ENCODE assay signal across 24 cellular contexts in genomic region chr16:2996298-2996697, GRCh38. TPM values are rescaled to one million over a fixed set of nuclear protein-coding genes. Genes with fewer than 3 reads are reported as not detected.
"Had no signal": no experiment of that assay in that cellular context is flagged by ENCODE, and none has a peak within 500 bp of the region (broad histone marks: within the 10 kb centered on the region; RNA-seq: fewer than 3 reads in every experiment).

No MANE protein-coding gene starts in this region.

- H3K27ac ChIP-seq: coronary artery, dorsolateral prefrontal cortex, esophagus squamous epithelium, gastrocnemius medialis, heart left ventricle, hepatocyte, left lung, lower lobe of right lung had no signal

- ATAC-seq: gastrocnemius medialis; heart left ventricle; left cardiac atrium; left lung; left ventricle myocardium superior; lower lobe of right lung; naive thymus-derived CD4-positive, alpha-beta T cell had no signal

- H2AFZ ChIP-seq: hepatocyte had no signal

- DNase-seq: dermis blood vessel endothelial cell; dorsolateral prefrontal cortex; effector CD4-positive, alpha-beta T cell; effector memory CD4-positive, alpha-beta T cell; esophagus squamous epithelium; foreskin fibroblast; foreskin melanocyte; gastrocnemius medialis; heart left ventricle; hypothalamus; left cardiac atrium; left lung; left ventricle myocardium superior; lower lobe of right lung; mesenchymal stem cell; midbrain; naive thymus-derived CD4-positive, alpha-beta T cell had no signal

- H3K4me1 ChIP-seq: gastrocnemius medialis, heart left ventricle, left lung, lower lobe of right lung had no signal

- H3K36me3 ChIP-seq: esophagus squamous epithelium, gastrocnemius medialis, heart left ventricle, left lung, lower lobe of right lung had no signal

- H3K27me3 ChIP-seq: dorsolateral prefrontal cortex, gastrocnemius medialis, hepatocyte had no signal

- H3K9me3 ChIP-seq: esophagus squamous epithelium, gastrocnemius medialis, heart left ventricle, left lung, lower lobe of right lung had no signal

- H3K4me3 ChIP-seq: coronary artery, dorsolateral prefrontal cortex, esophagus squamous epithelium, gastrocnemius medialis, heart left ventricle, hepatocyte, left lung, lower lobe of right lung had no signal

- H3K4me2 ChIP-seq: hepatocyte had no signal

RNA-seq across cellular contexts. Expression of gene PKMYT1, which starts 16.1 kb away (rescaled TPM):
- polyA plus RNA-seq: naive thymus-derived CD4-positive, alpha-beta T cell had no signal

RNA-seq across cellular contexts. Expression of gene CLDN9, which starts 16.4 kb away (rescaled TPM):
- total RNA-seq: dermis blood vessel endothelial cell, endothelial cell of umbilical vein, esophagus squamous epithelium, lung microvascular endothelial cell, mononuclear cell had no signal
- polyA plus RNA-seq: keratinocyte; naive thymus-derived CD4-positive, alpha-beta T cell had no signal

RNA-seq across cellular contexts. Expression of gene CLDN6, which starts 21.7 kb away (rescaled TPM):
- total RNA-seq: dermis blood vessel endothelial cell; endothelial cell of umbilical vein; esophagus squamous epithelium; heart left ventricle; left cardiac atrium; left ventricle myocardium superior; lower leg skin; lower lobe of right lung; lung microvascular endothelial cell; mononuclear cell; naive thymus-derived CD4-positive, alpha-beta T cell had no signal
- polyA plus RNA-seq: keratinocyte; naive thymus-derived CD4-positive, alpha-beta T cell had no signal

RNA-seq across cellular contexts. Expression of gene TNFRSF12A, which starts 23.9 kb away (rescaled TPM):
- polyA plus RNA-seq: naive thymus-derived CD4-positive, alpha-beta T cell had no signal
